ENCODE assay signal across 8 cellular contexts in genomic region chr11:33701302-33701701, GRCh38. TPM values are rescaled to one million over a fixed set of nuclear protein-coding genes. Genes with fewer than 3 reads are reported as not detected.
DNase-seq lines count a peak whose midpoint lies in the region; ATAC-seq, FAIRE-seq and TF ChIP-seq lines count a peak whose summit lies in the region.

No MANE protein-coding gene starts in this region.

- H3K9ac ChIP-seq in mucosa of rectum (ENCODE audit: low read depth in 1 of 2, low read length in 2 of 2): peak overlapping the region; percentile 76 to 78

- ATAC-seq in HG03175 (IDR thresholded peaks at IDR 0.05; ENCODE audit: unreplicated experiment) (no peak), GM19023 (IDR thresholded peaks at IDR 0.05; ENCODE audit: unreplicated experiment) (no peak), HG03460 (IDR thresholded peaks at IDR 0.05; ENCODE audit: unreplicated experiment) (no peak)

- H3K4me3 ChIP-seq in CD4-positive, alpha-beta memory T cell (ENCODE audit: low read length in 2 of 2): peak overlapping the region; percentile 7 to 53
- H3K4me3 ChIP-seq in bronchial epithelial cell (ENCODE audit: low read depth, low read length) (peak overlapping the region; percentile 47), mucosa of rectum (ENCODE audit: low read length in 2 of 2) (peak overlapping the region; percentile 73 to 74)

- POLR2A ChIA-PET in CD4-positive, alpha-beta memory T cell (lab: Charles Lee; ENCODE audit: partially characterized antibody): interaction anchor here (0.7 to 4.5 kb wide), 5 partner anchors 19 to 442 kb away, joined by 3 to 33 read pairs (median 3); partner anchors contain the start of genes CD59 and FBXO3

- peak overlapping the region; percentile 29 for H3K27ac ChIP-seq in CD4-positive, alpha-beta memory T cell (ENCODE audit: low read depth, low read length)
- peak overlapping the region; percentile 76 to 90 for H3K27ac ChIP-seq in mucosa of rectum (ENCODE audit: low read depth in 2 of 2, low read length in 2 of 2)

- no peak for TF ChIP-seq CTCF in bronchial epithelial cell (IDR thresholded peaks at IDR 0.05; ENCODE audit: insufficient read depth, low read length, severe bottlenecking)

- no peak for FAIRE-seq in bronchial epithelial cell (lab: Jason Lieb, UNC)

- intact Hi-C loops in CD4-positive, alpha-beta memory T cell (cut with micrococcal nuclease): loop anchor here (2.0 to 10.0 kb wide), 2 partner anchors 353 to 541 kb away; partner anchors contain the start of genes CAPRIN1 and CSTF3

- peak overlapping the region; percentile 89 to 96 (median 92) for H3K4me3 Mint-ChIP-seq in CD4-positive, alpha-beta memory T cell

- no peaks in the 10 kb centered on the region for H3K9me3 Mint-ChIP-seq in CD4-positive, alpha-beta memory T cell

- H3K27ac Mint-ChIP-seq in CD4-positive, alpha-beta memory T cell: peak overlapping the region; percentile 78 to 92 (median 86)

- H3K27me3 ChIP-seq in CD4-positive, alpha-beta memory T cell (ENCODE audit: insufficient read depth, low read length): no peaks in the 10 kb centered on the region
- H3K27me3 ChIP-seq in bronchial epithelial cell (ENCODE audit: control insufficient read depth, insufficient read depth, low read length): no peaks in the 10 kb centered on the region
- no peaks in the 10 kb centered on the region for H3K27me3 ChIP-seq in mucosa of rectum (ENCODE audit: control insufficient read depth in 2 of 2, insufficient read depth in 2 of 2, low read length in 2 of 2)

- CTCF ChIA-PET in CD4-positive, alpha-beta memory T cell (lab: Charles Lee; ENCODE audit: partially characterized antibody): interaction anchor here (1.0 to 2.0 kb wide), 3 partner anchors 8 to 41 kb away, joined by 4 to 12 read pairs (median 5); no protein-coding TSS in a partner anchor

- H3K36me3 Mint-ChIP-seq in CD4-positive, alpha-beta memory T cell: peaks cover 2 to 5% of the 10 kb centered on the region in 2 donors

- DNase-seq in CD4-positive, alpha-beta memory T cell: no peak
- DNase-seq in LHCN-M2 (ENCODE audit: low read depth): peak; percentile 84
- DNase-seq in bronchial epithelial cell (ENCODE audit: low read depth): peak; percentile 94
- DNase-seq in H4 (ENCODE audit: low spot score): no peak

- no peaks in the 10 kb centered on the region for H3K9me3 ChIP-seq in CD4-positive, alpha-beta memory T cell (ENCODE audit: control insufficient read depth in 1 of 2, low read length in 2 of 2)
- no peaks in the 10 kb centered on the region for H3K9me3 ChIP-seq in mucosa of rectum (ENCODE audit: control insufficient read depth in 2 of 2, low read length in 2 of 2)

- peaks cover 2 to 10% of the 10 kb centered on the region in 2 donors for H3K27me3 Mint-ChIP-seq in CD4-positive, alpha-beta memory T cell

- H3K4me1 Mint-ChIP-seq in CD4-positive, alpha-beta memory T cell: peaks cover 11 to 23% (median 18%) of the 10 kb centered on the region in 4 donors

- H3K36me3 ChIP-seq in CD4-positive, alpha-beta memory T cell (ENCODE audit: insufficient read depth, low read length): no peaks in the 10 kb centered on the region
- H3K36me3 ChIP-seq in bronchial epithelial cell (ENCODE audit: control insufficient read depth, insufficient read depth, low read length): no peaks in the 10 kb centered on the region
- no peaks in the 10 kb centered on the region for H3K36me3 ChIP-seq in mucosa of rectum (ENCODE audit: control insufficient read depth in 2 of 2, insufficient read depth in 2 of 2, low read length in 2 of 2)

- H3K4me1 ChIP-seq in CD4-positive, alpha-beta memory T cell (ENCODE audit: insufficient read depth, low read length): peaks cover 15% of the 10 kb centered on the region
- H3K4me1 ChIP-seq in mucosa of rectum (ENCODE audit: control insufficient read depth in 2 of 2, insufficient read depth in 2 of 2, low read length in 2 of 2): peaks cover 32 to 45% of the 10 kb centered on the region in 2 donors

RNA-seq across cellular contexts. Expression of gene C11orf91, which starts 0.7 kb away (rescaled TPM):
- total RNA-seq in CD4-positive, alpha-beta memory T cell: under 1 TPM in 1 of 2 experiments, not detected in 1; 0.49 TPM
- polyA plus RNA-seq in CD4-positive, alpha-beta memory T cell: not detected
- total RNA-seq in LHCN-M2 (2014; rRNA removed): 1.1 TPM in 1 of 2 replicates, not detected in the other
- 0.19 TPM for polyA plus RNA-seq in LHCN-M2 (2012)
- total RNA-seq in bronchial epithelial cell: not detected in 2 replicates
- total RNA-seq in H4 (2014; rRNA removed; shearing (Covaris generic)): not detected in 2 replicates

RNA-seq across cellular contexts. Expression of gene CD59, which starts 34.9 kb away (rescaled TPM):
- 100 to 1,000 TPM in 1 of 2 experiments, 10 to 100 TPM in 1; 95.8 to 100 TPM for total RNA-seq in CD4-positive, alpha-beta memory T cell
- 10 to 100 TPM; 68.3 to 76.1 TPM for polyA plus RNA-seq in CD4-positive, alpha-beta memory T cell
- 827 and 995 TPM in 2 replicates for total RNA-seq in LHCN-M2 (2014; rRNA removed)
- polyA plus RNA-seq in LHCN-M2 (2012): 838 TPM
- 142 and 193 TPM in 2 replicates for total RNA-seq in bronchial epithelial cell
- 196 and 287 TPM in 2 replicates for total RNA-seq in H4 (2014; rRNA removed; shearing (Covaris generic))

Comparison
In these comparisons a context has a peak if more than half of its experiments do, and no peak if none do; other contexts are left out.
1. DNase-seq: peak in LHCN-M2 (single experiment) and bronchial epithelial cell (single experiment); none in CD4-positive, alpha-beta memory T cell (0 of 5) and H4 (single experiment).
2. Peak in every context shown above with its lines, with median percentiles within 50 percentile points of each other: H3K4me3 ChIP-seq.